Comparison of ENCODE assay signal across 27 cellular contexts in the genomic region with DNA sequence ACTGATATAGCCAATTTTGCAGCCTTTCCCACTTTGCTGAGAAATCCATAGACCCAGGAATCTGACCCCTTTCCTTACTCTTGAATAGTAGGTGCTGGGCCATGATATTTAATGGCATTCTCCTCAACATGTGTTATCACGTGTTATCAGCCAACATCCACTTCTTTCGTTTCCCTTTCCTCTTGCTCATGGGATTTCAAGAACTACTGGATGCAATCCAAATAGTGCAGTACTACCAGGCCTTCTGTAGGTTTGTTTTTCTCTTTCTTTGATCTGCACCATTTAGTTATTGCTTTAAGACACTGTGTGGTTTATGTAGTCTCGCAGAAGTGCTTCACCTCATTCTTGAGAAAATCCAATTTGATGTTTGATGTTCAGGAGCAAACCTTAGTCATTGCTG.
"Had no signal": no experiment of that assay in that cellular context is flagged by ENCODE, and none has a peak within 500 bp of the region (broad histone marks: within the 10 kb centered on the region; RNA-seq: fewer than 3 reads in every experiment).

No MANE protein-coding gene starts in this region.

- H3K36me3 Mint-ChIP-seq: activated naive CD4-positive, alpha-beta T cell treated with anti-CD3 and anti-CD28 coated beads, Interleukin-2, amount 10 ng/mL, durations not matched to agents 7 days and 5 days; activated naive CD8-positive, alpha-beta T cell; WTC11 had no signal

- H3K27ac Mint-ChIP-seq: activated CD4-positive, alpha-beta memory T cell treated with anti-CD3 and anti-CD28 coated beads, Interleukin-2, amount 10 ng/mL, durations not matched to agents 7 days and 5 days; activated CD4-positive, alpha-beta T cell treated with anti-CD3 and anti-CD28 coated beads, Interleukin-2, amount 10 ng/mL, durations not matched to agents 7 days and 5 days; activated naive CD4-positive, alpha-beta T cell treated with anti-CD3 and anti-CD28 coated beads, Interleukin-2, amount 10 ng/mL, durations not matched to agents 7 days and 5 days; activated naive CD8-positive, alpha-beta T cell; activated T-cell treated with anti-CD3 and anti-CD28 coated beads, Interleukin-2, amount 50 U/mL, for 24 hours; activated T-cell treated with anti-CD3 and anti-CD28 coated beads, Interleukin-2, amount 50 U/mL, for 72 hours; WTC11 had no signal

- H3K4me3 ChIP-seq: body of pancreas, colonic mucosa, gastrocnemius medialis, heart right ventricle had no signal

- DNase-seq: activated CD4-positive, alpha-beta memory T cell treated with anti-CD3 and anti-CD28 coated beads, Interleukin-2, amount 10 ng/mL, durations not matched to agents 7 days and 5 days; activated CD4-positive, alpha-beta T cell treated with anti-CD3 and anti-CD28 coated beads for 1 hour; activated CD4-positive, alpha-beta T cell treated with anti-CD3 and anti-CD28 coated beads for 4 hours; activated CD4-positive, alpha-beta T cell treated with anti-CD3 and anti-CD28 coated beads, Interleukin-2, amount 10 ng/mL, durations not matched to agents 7 days and 5 days; activated CD4-positive, alpha-beta T cell treated with anti-CD3 and anti-CD28 coated beads, Interleukin-2, amount 50 U/mL, for 4 hours; activated CD8-positive, alpha-beta memory T cell treated with anti-CD3 and anti-CD28 coated beads, Interleukin-2, amount 50 U/mL, for 48 hours; activated gamma-delta T cell; activated naive CD4-positive, alpha-beta T cell; activated naive CD4-positive, alpha-beta T cell treated with anti-CD3 and anti-CD28 coated beads, Interleukin-2, amount 10 ng/mL, durations not matched to agents 7 days and 5 days; activated T-cell treated with anti-CD3 and anti-CD28 coated beads for 4 hours; activated T-cell treated with anti-CD3 and anti-CD28 coated beads, Interleukin-2, amount 50 U/mL, for 24 hours; activated T-cell treated with anti-CD3 and anti-CD28 coated beads, Interleukin-2, amount 50 U/mL, for 72 hours; amygdala; aorta; body of pancreas; caudate nucleus; colonic mucosa; effector CD8-positive, alpha-beta T cell; foreskin keratinocyte; gastrocnemius medialis; heart right ventricle; T-helper 2 cell had no signal

- FAIRE-seq: endometrium, TTC549 had no signal

- H3K9me3 Mint-ChIP-seq: activated CD4-positive, alpha-beta memory T cell treated with anti-CD3 and anti-CD28 coated beads, Interleukin-2, amount 10 ng/mL, durations not matched to agents 7 days and 5 days; activated CD4-positive, alpha-beta T cell treated with anti-CD3 and anti-CD28 coated beads, Interleukin-2, amount 10 ng/mL, durations not matched to agents 7 days and 5 days; WTC11 had no signal

- ATAC-seq: activated T-cell treated with anti-CD3 and anti-CD28 coated beads, Interleukin-2, amount 50 U/mL, for 72 hours; body of pancreas; esophagus mucosa; foreskin keratinocyte; gastrocnemius medialis; heart right ventricle; WTC11 had no signal
